ENCODE assay signal across 22 cellular contexts in the genomic region with DNA sequence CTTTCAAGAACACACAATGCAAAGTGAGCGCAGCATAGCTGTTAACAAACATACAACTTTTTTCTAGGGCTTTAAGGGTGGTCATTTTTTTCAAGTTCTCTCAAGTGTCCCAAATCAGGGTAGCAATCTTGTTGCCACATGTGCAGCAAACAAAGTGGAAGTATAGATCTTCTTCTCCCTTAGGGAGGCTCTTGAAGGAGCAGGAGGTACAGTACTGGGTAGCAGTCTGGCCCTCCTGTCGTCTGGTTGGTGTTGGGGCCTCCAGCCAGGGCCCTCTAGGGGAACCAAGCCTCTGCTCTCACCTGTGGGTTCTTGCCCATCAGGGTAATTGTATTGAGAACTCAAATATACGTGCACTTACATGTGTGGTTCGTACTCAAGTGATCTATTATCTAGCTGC. TPM values are rescaled to one million over a fixed set of nuclear protein-coding genes. Genes with fewer than 3 reads are reported as not detected.
DNase-seq lines count a peak whose midpoint lies in the region; ATAC-seq, FAIRE-seq and TF ChIP-seq lines count a peak whose summit lies in the region.
"Had no signal": no experiment of that assay in that cellular context is flagged by ENCODE, and none has a peak within 500 bp of the region (broad histone marks: within the 10 kb centered on the region; RNA-seq: fewer than 3 reads in every experiment).

No MANE protein-coding gene starts in this region.

- H3K9me3 ChIP-seq in A673 (ENCODE audit: low read depth, low read length, poor library complexity, severe bottlenecking) (no peaks in the 10 kb centered on the region), endothelial cell of umbilical vein (replicated peaks; ENCODE audit: control insufficient read depth, insufficient read depth, low read length) (no peaks in the 10 kb centered on the region), prostate gland (no peaks in the 10 kb centered on the region)
- H3K9me3 ChIP-seq: BE2C had no signal

- H3K9me1 ChIP-seq in endothelial cell of umbilical vein (replicated peaks; ENCODE audit: control insufficient read depth, extremely low read depth, insufficient read depth, low read length): no peaks in the 10 kb centered on the region

- H3K27me3 ChIP-seq in A673 (replicated peaks; ENCODE audit: insufficient read depth, low read depth, low read length, poor library complexity) (no peaks in the 10 kb centered on the region), endothelial cell of umbilical vein (ENCODE audit: control insufficient read depth in 2 of 2, insufficient read depth in 2 of 2, low read length in 2 of 2) (no peaks in the 10 kb centered on the region), prostate gland (replicated peaks; ENCODE audit: insufficient read depth) (no peaks in the 10 kb centered on the region)
- H3K27me3 ChIP-seq: BE2C had no signal

- FAIRE-seq in endothelial cell of umbilical vein (lab: Jason Lieb, UNC): no peak
- FAIRE-seq: GM19239 had no signal

- intact Hi-C loops in A673 (cut with micrococcal nuclease; ENCODE audit: unreplicated experiment) (no loop called here), endothelial cell of umbilical vein (cut with micrococcal nuclease) (no loop called here), prostate gland (cut with DNase I) (no loop called here)

- no peak overlapping the region for H3K4me2 ChIP-seq in endothelial cell of umbilical vein (ENCODE audit: insufficient read depth, low read length)
- H3K4me2 ChIP-seq: KMS-11 had no signal

- H4K20me1 ChIP-seq in endothelial cell of umbilical vein (replicated peaks; ENCODE audit: control insufficient read depth, extremely low read depth, insufficient read depth, low read length): no peaks in the 10 kb centered on the region

- H3K79me2 ChIP-seq in endothelial cell of umbilical vein (ENCODE audit: control insufficient read depth, insufficient read depth, low read length): no peaks in the 10 kb centered on the region

- TF ChIP-seq POLR2A in endothelial cell of umbilical vein (IDR thresholded peaks at IDR 0.05; ENCODE audit: low read depth, low read length): no peak
- TF ChIP-seq POLR2A in prostate gland (IDR thresholded peaks at IDR 0.05): no peak

- H3K4me1 ChIP-seq in A673 (ENCODE audit: insufficient read depth, low read length, poor library complexity, severe bottlenecking) (no peaks in the 10 kb centered on the region), endothelial cell of umbilical vein (ENCODE audit: control insufficient read depth, extremely low read depth, insufficient read depth, low read length) (peaks cover 12% of the 10 kb centered on the region), prostate gland (replicated peaks) (no peaks in the 10 kb centered on the region)
- H3K4me1 ChIP-seq: BE2C had no signal

- peaks cover 82% of the 10 kb centered on the region for H3K36me3 ChIP-seq in A673 (ENCODE audit: insufficient read depth, low read length, poor library complexity, severe bottlenecking)
- H3K36me3 ChIP-seq in endothelial cell of umbilical vein (ENCODE audit: control insufficient read depth in 2 of 2, extremely low read depth in 1 of 2, insufficient read depth in 2 of 2, low read length in 2 of 2): peaks cover 36% of the 10 kb centered on the region in 2 experiments
- H3K36me3 ChIP-seq in prostate gland: peaks cover 0 to 12% of the 10 kb centered on the region in 2 donors

- BruUV-seq in A673 (replicated peaks; lab: Mats Ljungman, UMichigan) (TSS peak; percentile 26), endothelial cell of umbilical vein (replicated peaks; lab: Mats Ljungman, UMichigan) (TSS peak; percentile 15)

- H3K4me1 Mint-ChIP-seq in activated CD8-positive, alpha-beta memory T cell treated with anti-CD3 and anti-CD28 coated beads, Interleukin-2, amount 10 ng/mL, durations not matched to agents 7 days and 5 days: peaks cover 6% of the 10 kb centered on the region

- no peak for ATAC-seq in activated CD8-positive, alpha-beta memory T cell treated with anti-CD3 and anti-CD28 coated beads, Interleukin-2, amount 10 ng/mL, durations not matched to agents 7 days and 5 days

- H3K27ac ChIP-seq in A673 (ENCODE audit: low read depth, low read length, poor library complexity, severe bottlenecking): no peak overlapping the region
- peak overlapping the region; percentile 67 for H3K27ac ChIP-seq in angular gyrus (ENCODE audit: low read depth, low read length)
- H3K27ac ChIP-seq in endothelial cell of umbilical vein (ENCODE audit: insufficient read depth, low read depth, low read length): no peak overlapping the region
- H3K27ac ChIP-seq in prostate gland: no peak overlapping the region
- H3K27ac ChIP-seq: KMS-11 had no signal

- no peak overlapping the region for H3K9ac ChIP-seq in endothelial cell of umbilical vein (replicated peaks; ENCODE audit: extremely low read depth, insufficient read depth, low read length)
- H3K9ac ChIP-seq: KMS-11 had no signal

- TF ChIP-seq CTCF in A673 (conservative IDR thresholded peaks at IDR 0.05; ENCODE audit: low read depth, low read length) (no peak), endothelial cell of umbilical vein (IDR thresholded peaks at IDR 0.05; ENCODE audit: extremely low read depth in 1 of 2, insufficient read depth in 1 of 2, low read depth in 1 of 2, low read length in 2 of 2) (no peak), prostate gland (IDR thresholded peaks at IDR 0.05) (no peak)

- no peaks in the 10 kb centered on the region for H3K27me3 Mint-ChIP-seq in activated CD8-positive, alpha-beta memory T cell treated with anti-CD3 and anti-CD28 coated beads, Interleukin-2, amount 10 ng/mL, durations not matched to agents 7 days and 5 days
- H3K27me3 Mint-ChIP-seq: CD4-positive, CD25-positive, alpha-beta regulatory T cell had no signal

- CTCF ChIA-PET in activated CD8-positive, alpha-beta memory T cell treated with anti-CD3 and anti-CD28 coated beads, Interleukin-2, amount 10 ng/mL, durations not matched to agents 7 days and 5 days (lab: Charles Lee): interaction anchor here (0.9 to 1.3 kb wide), 3 partner anchors 9 to 259 kb away, joined by 3 to 5 read pairs (median 3); no protein-coding TSS in a partner anchor
- CTCF ChIA-PET in A673 (lab: Charles Lee): no interaction called here
- CTCF ChIA-PET in endothelial cell of umbilical vein (lab: Charles Lee): no interaction called here

- DNase-seq in activated CD8-positive, alpha-beta memory T cell treated with anti-CD3 and anti-CD28 coated beads, Interleukin-2, amount 50 U/mL, for 48 hours: peak; percentile 33
- no peak for DNase-seq in activated CD8-positive, alpha-beta memory T cell treated with anti-CD3 and anti-CD28 coated beads, Interleukin-2, amount 10 ng/mL, durations not matched to agents 7 days and 5 days
- DNase-seq in A673 (ENCODE audit: low spot score): no peak
- no peak for DNase-seq in endothelial cell of umbilical vein (ENCODE audit: low read depth, low spot score)
- DNase-seq in NCI-H1105 treated with DMSO at 0.1 percent for 48 hours (lab: John Stamatoyannopoulos, UW): no peak
- no peak for DNase-seq in stimulated activated CD4-positive, alpha-beta T cell treated with anti-CD3 and anti-CD28 coated beads, Interleukin-4, amount 100 ng/mL, for 1 hour
- no peak for DNase-seq in prostate gland (ENCODE audit: low spot score)
- DNase-seq: BE2C; CD4-positive, CD25-positive, alpha-beta regulatory T cell; DMS153; GDM1; GOT3; NCI-H1417 treated with DMSO at 0.1 percent for 48 hours; NCI-H187 treated with DMSO at 0.1 percent for 48 hours; NCI-H226; NCI-H524; NCI-H82 had no signal

- peaks cover 40% of the 10 kb centered on the region for H3K36me3 Mint-ChIP-seq in activated CD8-positive, alpha-beta memory T cell treated with anti-CD3 and anti-CD28 coated beads, Interleukin-2, amount 10 ng/mL, durations not matched to agents 7 days and 5 days

- H3K9me3 Mint-ChIP-seq in activated CD8-positive, alpha-beta memory T cell treated with anti-CD3 and anti-CD28 coated beads, Interleukin-2, amount 10 ng/mL, durations not matched to agents 7 days and 5 days (ENCODE audit: low read depth): no peaks in the 10 kb centered on the region

- no peak overlapping the region for H2AFZ ChIP-seq in endothelial cell of umbilical vein (ENCODE audit: low read depth, low read length)

- H3K4me3 ChIP-seq in A673 (ENCODE audit: low read depth, low read length, poor library complexity, severe bottlenecking): no peak overlapping the region
- no peak overlapping the region for H3K4me3 ChIP-seq in endothelial cell of umbilical vein (replicated peaks in 1 of 3; ENCODE audit: insufficient read depth in 1 of 3, low read depth in 1 of 3, low read length in 3 of 3)
- no peak overlapping the region for H3K4me3 ChIP-seq in prostate gland

- no peak overlapping the region for H3K4me3 Mint-ChIP-seq in activated CD8-positive, alpha-beta memory T cell treated with anti-CD3 and anti-CD28 coated beads, Interleukin-2, amount 10 ng/mL, durations not matched to agents 7 days and 5 days
- H3K4me3 Mint-ChIP-seq: CD4-positive, CD25-positive, alpha-beta regulatory T cell had no signal

- WGBS in prostate gland: 74% methylated on average over 4 of the region's 4 CpGs

- H3K27ac Mint-ChIP-seq in activated CD8-positive, alpha-beta memory T cell treated with anti-CD3 and anti-CD28 coated beads, Interleukin-2, amount 10 ng/mL, durations not matched to agents 7 days and 5 days: no peak overlapping the region
- H3K27ac Mint-ChIP-seq: CD4-positive, CD25-positive, alpha-beta regulatory T cell had no signal

- dilution Hi-C loops in endothelial cell of umbilical vein (cut with MboI; ENCODE audit: extremely low pct_ligation_motif_present, low sequenced_read_pairs): no loop called here

- POLR2A ChIA-PET in A673 (lab: Charles Lee; ENCODE audit: low non-redundant PET): no interaction called here
- POLR2A ChIA-PET in endothelial cell of umbilical vein (lab: Charles Lee): no interaction called here

RNA-seq across cellular contexts. Expression of gene MKRN2, which starts 25.8 kb away (rescaled TPM):
- 10 to 100 TPM; 20.3 to 22.4 TPM for total RNA-seq in activated CD8-positive, alpha-beta memory T cell treated with anti-CD3 and anti-CD28 coated beads, Interleukin-2, amount 10 ng/mL, durations not matched to agents 7 days and 5 days
- 45.7 and 47.3 TPM in 2 replicates for total RNA-seq in A673 (2021)
- total RNA-seq in endothelial cell of umbilical vein: 26.4 and 27.3 TPM in 2 replicates
- polyA plus RNA-seq in endothelial cell of umbilical vein: 28.0 and 29.9 TPM in 2 replicates
- polyA plus RNA-seq in endothelial cell of umbilical vein (2011; cell fraction: cytosol; rRNA removed): 35.5 and 37.0 TPM in 2 replicates
- 25.4 and 28.4 TPM in 2 replicates for polyA plus RNA-seq in endothelial cell of umbilical vein (2011; cell fraction: nucleus; rRNA removed)
- 22.3 and 29.0 TPM in 2 replicates for polyA plus RNA-seq in endothelial cell of umbilical vein (2012)
- 37.8 and 45.9 TPM in 2 replicates for polyA minus RNA-seq in endothelial cell of umbilical vein
- polyA minus RNA-seq in endothelial cell of umbilical vein (2011; cell fraction: cytosol; rRNA and poly(A)+ RNA removed): 16.9 TPM
- polyA minus RNA-seq in endothelial cell of umbilical vein (2011; cell fraction: nucleus; rRNA and poly(A)+ RNA removed): 13.3 and 15.5 TPM in 2 replicates
- total RNA-seq in prostate gland: 10 to 100 TPM; 22.2 to 54.5 TPM

RNA-seq across cellular contexts. Expression of gene MKRN2OS, which starts 37.4 kb away (rescaled TPM):
- total RNA-seq in activated CD8-positive, alpha-beta memory T cell treated with anti-CD3 and anti-CD28 coated beads, Interleukin-2, amount 10 ng/mL, durations not matched to agents 7 days and 5 days: not detected
- total RNA-seq in A673 (2021) (not detected in 2 replicates), endothelial cell of umbilical vein (not detected in 2 replicates), prostate gland (1 to 10 TPM; 1.0 to 2.7 TPM)
- polyA plus RNA-seq in endothelial cell of umbilical vein: not detected in 2 replicates
- not detected in 2 replicates for polyA plus RNA-seq in endothelial cell of umbilical vein (2011; cell fraction: cytosol; rRNA removed)
- not detected in 2 replicates for polyA plus RNA-seq in endothelial cell of umbilical vein (2011; cell fraction: nucleus; rRNA removed)
- not detected in 2 replicates for polyA plus RNA-seq in endothelial cell of umbilical vein (2012)
- polyA minus RNA-seq in endothelial cell of umbilical vein: not detected in 2 replicates
- polyA minus RNA-seq in endothelial cell of umbilical vein (2011; cell fraction: cytosol; rRNA and poly(A)+ RNA removed): not detected
- not detected in 2 replicates for polyA minus RNA-seq in endothelial cell of umbilical vein (2011; cell fraction: nucleus; rRNA and poly(A)+ RNA removed)
- total RNA-seq: A172; CD4-positive, CD25-positive, alpha-beta regulatory T cell; Daoy had no signal
